In genomic region chr16:86727131-86727530, GRCh38 we compare ENCODE assay signal across 23 cellular contexts.
"Had no signal": no experiment of that assay in that cellular context is flagged by ENCODE, and none has a peak within 500 bp of the region (broad histone marks: within the 10 kb centered on the region; RNA-seq: fewer than 3 reads in every experiment).

No MANE protein-coding gene starts in this region.

- H3K27ac ChIP-seq: coronary artery, esophagus muscularis mucosa, foreskin keratinocyte, ovary, spleen, transverse colon, upper lobe of right lung, uterus had no signal

- DNase-seq: dermis blood vessel endothelial cell; effector memory CD4-positive, alpha-beta T cell; foreskin keratinocyte; mesenchymal stem cell; mucosa of descending colon; naive thymus-derived CD4-positive, alpha-beta T cell; nephron progenitor cell; occipital lobe; ovary; posterior cingulate gyrus; retina; stimulated activated CD4-positive, alpha-beta T cell treated with anti-CD3 and anti-CD28 coated beads, Interleukin-4, amount 100 ng/mL, for 4 hours; transverse colon; upper lobe of right lung; uterus had no signal

- H3K9me3 ChIP-seq: esophagus muscularis mucosa, mucosa of descending colon, ovary, spleen, transverse colon, upper lobe of right lung, uterus had no signal

- H3K27me3 ChIP-seq: ovary had no signal

- FAIRE-seq: endothelial cell of umbilical vein, keratinocyte had no signal

- H3K36me3 ChIP-seq: esophagus muscularis mucosa, ovary, spleen, transverse colon, upper lobe of right lung, uterus had no signal

- ATAC-seq: foreskin keratinocyte; mucosa of descending colon; naive thymus-derived CD4-positive, alpha-beta T cell; sciatic nerve; stimulated activated memory B cell treated with anti-CD40 and anti-IgM and Interleukin-4, amounts not matched to agents 10 μg/mL and 1 μg/mL and 100 μg/mL, for 72 hours; upper lobe of right lung had no signal

- H3K4me3 ChIP-seq: coronary artery, esophagus muscularis mucosa, mucosa of descending colon, ovary, skin epidermis, spleen, transverse colon, upper lobe of right lung, uterus had no signal

- H3K4me1 ChIP-seq: esophagus muscularis mucosa, foreskin keratinocyte, spleen, transverse colon, upper lobe of right lung, uterus had no signal
